ENCODE assay signal across 22 cellular contexts in the genomic region with DNA sequence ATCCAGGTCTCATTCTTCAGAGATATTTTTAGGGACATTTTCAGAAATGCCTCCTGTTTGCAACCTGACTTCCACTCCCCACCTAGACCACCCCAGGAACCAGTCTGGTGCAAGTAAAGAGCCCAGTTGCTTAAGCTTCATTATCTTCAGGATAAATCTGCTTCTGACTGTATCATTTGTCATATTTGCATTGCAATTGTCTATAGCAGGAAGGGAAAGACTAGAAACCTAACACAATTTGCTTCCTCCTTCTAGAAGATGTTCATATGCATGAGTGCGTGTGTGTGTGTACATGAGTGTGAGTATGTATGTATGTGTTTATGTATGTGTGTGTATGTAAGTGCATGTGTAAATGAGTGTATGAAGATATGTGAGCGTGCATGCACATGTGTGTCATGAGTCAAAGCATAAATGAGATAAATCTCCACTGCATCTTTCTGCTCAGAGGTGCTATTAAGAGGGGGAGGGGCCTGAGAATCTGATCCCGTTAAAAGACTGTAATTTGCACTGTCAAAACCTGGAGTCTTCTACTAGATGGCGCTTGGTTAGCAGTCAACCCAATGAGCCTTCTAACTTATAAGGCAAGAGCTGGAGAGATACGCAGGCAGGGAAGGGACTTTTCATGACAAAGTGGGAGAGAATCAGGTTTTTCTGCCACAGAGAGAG.
DNase-seq lines count a peak whose midpoint lies in the region; ATAC-seq, FAIRE-seq and TF ChIP-seq lines count a peak whose summit lies in the region.
"Had no signal": no experiment of that assay in that cellular context is flagged by ENCODE, and none has a peak within 500 bp of the region (broad histone marks: within the 10 kb centered on the region; RNA-seq: fewer than 3 reads in every experiment).

No MANE protein-coding gene starts in this region.

- intact Hi-C loops in GM12878 (cut with micrococcal nuclease; ENCODE audit: unreplicated experiment), result loop anchor here (5.0 to 10.0 kb wide), 3 partner anchors 267 to 367 kb away; no protein-coding TSS in a partner anchor

- H3K4me1 ChIP-seq in GM12878 (ENCODE audit: control insufficient read depth, insufficient read depth, low read length), result peaks cover 40% of the 10 kb centered on the region

- no peaks in the 10 kb centered on the region for H3K27me3 Mint-ChIP-seq in T-helper 1 cell treated with Interleukin-12 subunit alpha and Interleukin-12 subunit beta and Interleukin-4 antibody, amounts not matched to agents 30 μg/mL and 1 μg/mL, for 36 hours (ENCODE audit: low read depth)
- H3K27me3 Mint-ChIP-seq in stimulated activated memory B cell treated with anti-CD40 and anti-IgM and Interleukin-4, amounts not matched to agents 10 μg/mL and 1 μg/mL and 100 μg/mL, for 72 hours, result no peaks in the 10 kb centered on the region
- H3K27me3 Mint-ChIP-seq: activated T-cell treated with anti-CD3 and anti-CD28 coated beads, Interleukin-2, amount 50 U/mL, for 24 hours; stimulated activated naive B cell treated with anti-CD40 and anti-IgM and Interleukin-4, amounts not matched to agents 10 μg/mL and 1 μg/mL and 100 μg/mL, for 72 hours; T-helper 17 cell had no signal

- H4K20me1 ChIP-seq in GM12878 (ENCODE audit: control insufficient read depth, insufficient read depth), result no peaks in the 10 kb centered on the region

- TF ChIP-seq RAD21 in GM12878 (IDR thresholded peaks at IDR 0.05; ENCODE audit: insufficient read depth, low read depth, low read length), result no peak

- ATAC-seq in GM12878, result no peak
- no peak for ATAC-seq in stimulated activated memory B cell treated with anti-CD40 and anti-IgM and Interleukin-4, amounts not matched to agents 10 μg/mL and 1 μg/mL and 100 μg/mL, for 72 hours
- ATAC-seq: stimulated activated naive B cell treated with anti-CD40 and anti-IgM and Interleukin-4, amounts not matched to agents 10 μg/mL and 1 μg/mL and 100 μg/mL, for 72 hours; T-helper 17 cell had no signal

- no peak overlapping the region for H3K4me3 ChIP-seq in GM12878
- H3K4me3 ChIP-seq: sigmoid colon, thoracic aorta had no signal

- CTCF ChIA-PET in GM12878 (lab: Yijun Ruan, JAX), result interaction anchor here (1.0 to 2.2 kb wide), 2 partner anchors 68 to 74 kb away, joined by 4 to 6 read pairs; no protein-coding TSS in a partner anchor

- H3K4me1 Mint-ChIP-seq in T-helper 1 cell treated with Interleukin-12 subunit alpha and Interleukin-12 subunit beta and Interleukin-4 antibody, amounts not matched to agents 30 μg/mL and 1 μg/mL, for 36 hours (ENCODE audit: low read depth), result peaks cover 19% of the 10 kb centered on the region
- H3K4me1 Mint-ChIP-seq in stimulated activated memory B cell treated with anti-CD40 and anti-IgM and Interleukin-4, amounts not matched to agents 10 μg/mL and 1 μg/mL and 100 μg/mL, for 72 hours, result peaks cover 24% of the 10 kb centered on the region

- no peaks in the 10 kb centered on the region for H3K79me2 ChIP-seq in GM12878 (ENCODE audit: control insufficient read depth, insufficient read depth, low read length)

- SMC1A ChIA-PET in GM12878 (lab: Charles Lee; ENCODE audit: uncharacterized antibody, unreplicated experiment), result interaction anchor here (0.9 to 1.3 kb wide), 4 partner anchors 8 to 101 kb away, joined by 3 to 5 read pairs (median 4); no protein-coding TSS in a partner anchor

- FAIRE-seq in GM12878 (lab: Jason Lieb, UNC), result no peak
- FAIRE-seq in GM19239 (lab: Jason Lieb, UNC), result no peak

- no peak for TF ChIP-seq CTCF in GM12878 (IDR thresholded peaks at IDR 0.05 in 2 of 3, conservative IDR thresholded peaks at IDR 0.05 in 1 of 3; ENCODE audit: control insufficient read depth in 2 of 3, extremely low read depth in 1 of 3, insufficient read depth in 1 of 3, low read depth in 3 of 3, low read length in 3 of 3)

- DNase-seq in T-helper 1 cell, result no peak
- DNase-seq in NCI-H146 (lab: John Stamatoyannopoulos, UW), result peak; percentile 74
- DNase-seq in GM12878 (ENCODE audit: low read depth, low spot score), result no peak
- DNase-seq in GM19239 (ENCODE audit: insufficient read length, low spot score), result no peak
- no peak for DNase-seq in effector CD4-positive, alpha-beta T cell
- DNase-seq in G401 (ENCODE audit: low spot score), result no peak
- DNase-seq: activated CD4-positive, alpha-beta T cell treated with anti-CD3 and anti-CD28 coated beads, Interleukin-2, amount 50 U/mL, for 48 hours; activated naive CD4-positive, alpha-beta T cell treated with anti-CD3 and anti-CD28 coated beads, Interleukin-2, amount 50 U/mL, for 16 hours; activated T-cell treated with anti-CD3 and anti-CD28 coated beads, Interleukin-2, amount 50 U/mL, for 24 hours; CD4-positive, CD25-positive, alpha-beta regulatory T cell; H7; Kasumi-1; NCI-H1105 treated with DMSO at 0.1 percent for 48 hours; NCI-H446 treated with DMSO at 0.1 percent for 48 hours; OCI-M1; sigmoid colon; stimulated activated naive B cell treated with anti-CD40 and anti-IgM and Interleukin-4, amounts not matched to agents 10 μg/mL and 1 μg/mL and 100 μg/mL, for 72 hours; T-helper 17 cell; WERI-Rb-1 had no signal

- POLR2A ChIA-PET in GM12878 (lab: Charles Lee), result no interaction called here

- in situ Hi-C loops in GM12878 (cut with MboI) (no loop called here), G401 (cut with HindIII; ENCODE audit: low sequenced_read_pairs) (no loop called here)

- H2AFZ ChIP-seq in GM12878 (ENCODE audit: control insufficient read depth, low read depth, low read length), result peak overlapping the region; percentile 37

- WGBS in GM12878 (ENCODE audit: insufficient coverage, insufficient replicate concordance, low lambda C conversion rate, missing lambda C conversion rate), result 99% methylated on average over 5 of the region's 5 CpGs

- peak overlapping the region; percentile 56 for H3K27ac Mint-ChIP-seq in T-helper 1 cell treated with Interleukin-12 subunit alpha and Interleukin-12 subunit beta and Interleukin-4 antibody, amounts not matched to agents 30 μg/mL and 1 μg/mL, for 36 hours
- peak overlapping the region; percentile 18 for H3K27ac Mint-ChIP-seq in stimulated activated memory B cell treated with anti-CD40 and anti-IgM and Interleukin-4, amounts not matched to agents 10 μg/mL and 1 μg/mL and 100 μg/mL, for 72 hours
- H3K27ac Mint-ChIP-seq: activated T-cell treated with anti-CD3 and anti-CD28 coated beads, Interleukin-2, amount 50 U/mL, for 24 hours; CD4-positive, CD25-positive, alpha-beta regulatory T cell; stimulated activated naive B cell treated with anti-CD40 and anti-IgM and Interleukin-4, amounts not matched to agents 10 μg/mL and 1 μg/mL and 100 μg/mL, for 72 hours; T-helper 17 cell had no signal

- H3K4me2 ChIP-seq in GM12878 (ENCODE audit: control insufficient read depth, insufficient read depth), result peak overlapping the region; percentile 50

- peaks cover 4% of the 10 kb centered on the region for H3K36me3 Mint-ChIP-seq in T-helper 1 cell treated with Interleukin-12 subunit alpha and Interleukin-12 subunit beta and Interleukin-4 antibody, amounts not matched to agents 30 μg/mL and 1 μg/mL, for 36 hours (ENCODE audit: low read depth)
- peaks cover 5% of the 10 kb centered on the region for H3K36me3 Mint-ChIP-seq in stimulated activated memory B cell treated with anti-CD40 and anti-IgM and Interleukin-4, amounts not matched to agents 10 μg/mL and 1 μg/mL and 100 μg/mL, for 72 hours
- H3K36me3 Mint-ChIP-seq: CD4-positive, CD25-positive, alpha-beta regulatory T cell had no signal

- TF ChIP-seq EP300 in GM12878 (IDR thresholded peaks at IDR 0.05; ENCODE audit: borderline replicate concordance in 1 of 2, control insufficient read depth in 1 of 2, low read depth in 2 of 2, low read length in 2 of 2), result no peak

- H3K9ac ChIP-seq in GM12878 (ENCODE audit: control insufficient read depth, insufficient read depth, low read length), result no peak overlapping the region

- H3K27me3 ChIP-seq in GM12878 (replicated peaks in 1 of 2; ENCODE audit: control insufficient read depth in 2 of 2, insufficient read depth in 2 of 2, low read length in 1 of 2), result no peaks in the 10 kb centered on the region
- H3K27me3 ChIP-seq: sigmoid colon had no signal

- TF ChIP-seq POLR2A in GM12878 (IDR thresholded peaks at IDR 0.05; ENCODE audit: low read depth, low read length), result no peak

- no TSS peak for BruUV-seq in GM12878 (replicated peaks; lab: Mats Ljungman, UMichigan)

- H3K4me3 Mint-ChIP-seq in T-helper 1 cell treated with Interleukin-12 subunit alpha and Interleukin-12 subunit beta and Interleukin-4 antibody, amounts not matched to agents 30 μg/mL and 1 μg/mL, for 36 hours, result peak overlapping the region; percentile 23
- H3K4me3 Mint-ChIP-seq in stimulated activated memory B cell treated with anti-CD40 and anti-IgM and Interleukin-4, amounts not matched to agents 10 μg/mL and 1 μg/mL and 100 μg/mL, for 72 hours, result no peak overlapping the region
- H3K4me3 Mint-ChIP-seq: activated T-cell treated with anti-CD3 and anti-CD28 coated beads, Interleukin-2, amount 50 U/mL, for 24 hours; CD4-positive, CD25-positive, alpha-beta regulatory T cell; stimulated activated naive B cell treated with anti-CD40 and anti-IgM and Interleukin-4, amounts not matched to agents 10 μg/mL and 1 μg/mL and 100 μg/mL, for 72 hours; T-helper 17 cell had no signal

- H3K9me3 ChIP-seq in GM12878 (replicated peaks; ENCODE audit: control insufficient read depth, insufficient read depth, low read length), result peaks cover 3% of the 10 kb centered on the region

- no peaks in the 10 kb centered on the region for H3K36me3 ChIP-seq in GM12878 (ENCODE audit: control insufficient read depth in 2 of 2, insufficient read depth in 2 of 2, low read length in 1 of 2)
- H3K36me3 ChIP-seq: sigmoid colon, thoracic aorta, WERI-Rb-1 had no signal

- H3K27ac ChIP-seq in GM12878 (ENCODE audit: control insufficient read depth, insufficient read depth), result no peak overlapping the region
- H3K27ac ChIP-seq: thoracic aorta, WERI-Rb-1 had no signal

- peaks cover 14% of the 10 kb centered on the region for H3K9me3 Mint-ChIP-seq in T-helper 1 cell treated with Interleukin-12 subunit alpha and Interleukin-12 subunit beta and Interleukin-4 antibody, amounts not matched to agents 30 μg/mL and 1 μg/mL, for 36 hours
- H3K9me3 Mint-ChIP-seq in stimulated activated memory B cell treated with anti-CD40 and anti-IgM and Interleukin-4, amounts not matched to agents 10 μg/mL and 1 μg/mL and 100 μg/mL, for 72 hours, result peaks cover 13% of the 10 kb centered on the region

- RAD21 ChIA-PET in GM12878 (lab: Charles Lee; ENCODE audit: unreplicated experiment), result interaction anchor here (1.2 to 2.7 kb wide), 4 partner anchors 11 to 307 kb away, joined by 3 to 9 read pairs (median 4); no protein-coding TSS in a partner anchor

TF ChIP-seq in GM12878, 131 proteins besides CTCF, POLR2A, EP300 and RAD21:
- TF ChIP-seq ZNF207 (IDR thresholded peaks at IDR 0.05; ENCODE audit: borderline replicate concordance) (no peak), BRCA1 (IDR thresholded peaks at IDR 0.05; ENCODE audit: low read depth, low read length) (no peak)
